Comparison of ENCODE assay signal across 1 cellular context in genomic region chr7:30029696-30030095, GRCh38.
TF ChIP-seq lines count a peak whose summit lies in the region.

No MANE protein-coding gene starts in this region.

TF ChIP-seq in GM23338, 12 proteins besides CTCF, POLR2A, EP300 and RAD21 (continued from another document):
- TF ChIP-seq EZH2 (IDR thresholded peaks at IDR 0.05; ENCODE audit: low read depth, unreplicated experiment), result no peak
- no peak for TF ChIP-seq EZH2phosphoT487 (IDR thresholded peaks at IDR 0.05; ENCODE audit: unreplicated experiment)
- no peak for TF ChIP-seq STAT1 (IDR thresholded peaks at IDR 0.05; ENCODE audit: unreplicated experiment)
- no peak for TF ChIP-seq CREB1 (CRISPR knock-in tag; IDR thresholded peaks at IDR 0.05; ENCODE audit: low read depth)
- TF ChIP-seq NANOG (IDR thresholded peaks at IDR 0.05; ENCODE audit: borderline replicate concordance), result no peak
- TF ChIP-seq, protein P1, sequence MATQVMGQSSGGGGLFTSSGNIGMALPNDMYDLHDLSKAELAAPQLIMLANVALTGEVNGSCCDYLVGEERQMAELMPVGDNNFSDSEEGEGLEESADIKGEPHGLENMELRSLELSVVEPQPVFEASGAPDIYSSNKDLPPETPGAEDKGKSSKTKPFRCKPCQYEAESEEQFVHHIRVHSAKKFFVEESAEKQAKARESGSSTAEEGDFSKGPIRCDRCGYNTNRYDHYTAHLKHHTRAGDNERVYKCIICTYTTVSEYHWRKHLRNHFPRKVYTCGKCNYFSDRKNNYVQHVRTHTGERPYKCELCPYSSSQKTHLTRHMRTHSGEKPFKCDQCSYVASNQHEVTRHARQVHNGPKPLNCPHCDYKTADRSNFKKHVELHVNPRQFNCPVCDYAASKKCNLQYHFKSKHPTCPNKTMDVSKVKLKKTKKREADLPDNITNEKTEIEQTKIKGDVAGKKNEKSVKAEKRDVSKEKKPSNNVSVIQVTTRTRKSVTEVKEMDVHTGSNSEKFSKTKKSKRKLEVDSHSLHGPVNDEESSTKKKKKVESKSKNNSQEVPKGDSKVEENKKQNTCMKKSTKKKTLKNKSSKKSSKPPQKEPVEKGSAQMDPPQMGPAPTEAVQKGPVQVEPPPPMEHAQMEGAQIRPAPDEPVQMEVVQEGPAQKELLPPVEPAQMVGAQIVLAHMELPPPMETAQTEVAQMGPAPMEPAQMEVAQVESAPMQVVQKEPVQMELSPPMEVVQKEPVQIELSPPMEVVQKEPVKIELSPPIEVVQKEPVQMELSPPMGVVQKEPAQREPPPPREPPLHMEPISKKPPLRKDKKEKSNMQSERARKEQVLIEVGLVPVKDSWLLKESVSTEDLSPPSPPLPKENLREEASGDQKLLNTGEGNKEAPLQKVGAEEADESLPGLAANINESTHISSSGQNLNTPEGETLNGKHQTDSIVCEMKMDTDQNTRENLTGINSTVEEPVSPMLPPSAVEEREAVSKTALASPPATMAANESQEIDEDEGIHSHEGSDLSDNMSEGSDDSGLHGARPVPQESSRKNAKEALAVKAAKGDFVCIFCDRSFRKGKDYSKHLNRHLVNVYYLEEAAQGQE (IDR thresholded peaks at IDR 0.05; ENCODE audit: unreplicated experiment), result no peak
- TF ChIP-seq ETS1 (IDR thresholded peaks at IDR 0.05), result no peak
- TF ChIP-seq ZNF331 (CRISPR knock-in tag; IDR thresholded peaks at IDR 0.05; ENCODE audit: low read depth), result no peak
